ENCODE assay signal across 30 cellular contexts in the genomic region with DNA sequence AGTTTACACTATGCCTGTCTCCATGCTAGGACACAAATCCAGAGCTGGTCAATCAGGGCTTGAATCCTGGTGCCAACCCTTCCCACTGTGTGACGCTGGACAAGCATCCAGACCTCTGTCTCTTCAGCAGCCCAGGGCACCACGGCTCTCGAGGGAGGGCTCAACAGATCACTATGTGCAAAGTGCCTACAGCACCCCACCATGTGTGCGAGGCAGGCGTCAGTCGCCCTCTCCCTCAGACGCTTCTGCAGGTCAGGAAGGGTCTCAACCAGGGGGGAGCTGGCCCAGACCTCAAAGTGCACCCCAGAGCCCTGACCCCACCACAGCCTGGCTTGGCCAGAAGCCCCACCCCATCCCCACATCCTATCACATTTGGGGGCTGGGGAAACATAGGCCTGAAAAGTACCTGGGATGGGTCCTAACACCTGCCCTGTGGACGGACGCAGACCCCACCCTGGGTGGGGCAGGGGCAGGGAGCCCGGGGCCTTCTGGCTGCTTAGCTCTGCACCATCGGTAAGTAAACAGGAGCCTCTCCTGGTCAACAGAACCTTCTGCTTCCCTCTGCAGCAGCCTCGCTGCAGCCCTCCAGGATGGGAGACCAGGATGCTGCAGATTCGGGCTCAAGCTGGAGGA. TPM values are rescaled to one million over a fixed set of nuclear protein-coding genes. Genes with fewer than 3 reads are reported as not detected.
DNase-seq lines count a peak whose midpoint lies in the region; ATAC-seq, FAIRE-seq and TF ChIP-seq lines count a peak whose summit lies in the region.
"Had no signal": no experiment of that assay in that cellular context is flagged by ENCODE, and none has a peak within 500 bp of the region (broad histone marks: within the 10 kb centered on the region; RNA-seq: fewer than 3 reads in every experiment).

No MANE protein-coding gene starts in this region.

- BruUV-seq in Panc1 (replicated peaks; lab: Mats Ljungman, UMichigan) (no TSS peak), HepG2 (replicated peaks; lab: Mats Ljungman, UMichigan) (no TSS peak)

- no peak overlapping the region for H3K27ac ChIP-seq in Panc1 (ENCODE audit: low read length)
- no peak overlapping the region for H3K27ac ChIP-seq in HepG2 (ENCODE audit: extremely low read length, insufficient read depth, low read length)
- H3K27ac ChIP-seq: 22Rv1, colonic mucosa, gastrocnemius medialis, ovary, SJCRH30, stomach, tibial nerve had no signal

- no peaks in the 10 kb centered on the region for H3K9me3 ChIP-seq in Panc1 (ENCODE audit: control insufficient read depth, insufficient read depth, low read depth, low read length)
- no peaks in the 10 kb centered on the region for H3K9me3 ChIP-seq in HepG2 (ENCODE audit: low read length)
- H3K9me3 ChIP-seq: colonic mucosa, gastrocnemius medialis, ovary, SJCRH30, stomach, tibial nerve had no signal

- H3K4me2 ChIP-seq in HepG2 (ENCODE audit: low read depth, low read length), result no peak overlapping the region

- FAIRE-seq in HepG2 (lab: Jason Lieb, UNC), result no peak
- FAIRE-seq: bronchial epithelial cell, endometrium, kidney, RCC 7860, TTC549 had no signal

- TF ChIP-seq RAD21 in HepG2 (CRISPR knock-in tag; IDR thresholded peaks at IDR 0.05), result no peak

- TF ChIP-seq POLR2A in HepG2 (IDR thresholded peaks at IDR 0.05; ENCODE audit: insufficient read depth in 1 of 2, low read depth in 2 of 2, low read length in 2 of 2), result no peak

- WGBS in HepG2 (ENCODE audit: low lambda C conversion rate), result 0% methylated on average over 1 of the region's 13 CpGs

- H3K36me3 ChIP-seq in Panc1 (ENCODE audit: control insufficient read depth, insufficient read depth, low read length) (no peaks in the 10 kb centered on the region), HepG2 (replicated peaks in 1 of 2; ENCODE audit: control insufficient read depth in 1 of 2, insufficient read depth in 2 of 2, low read length in 2 of 2) (no peaks in the 10 kb centered on the region)
- H3K36me3 ChIP-seq: colonic mucosa, gastrocnemius medialis, ovary, SJCRH30 had no signal

- CTCF ChIA-PET in Panc1 (lab: Charles Lee), result no interaction called here
- CTCF ChIA-PET in HepG2 (lab: Yijun Ruan, JAX; ENCODE audit: low intra/inter-chr PET ratio, low total read pairs), result no interaction called here

- ATAC-seq in Panc1 (peak; percentile 36), HepG2 (peak; percentile 16), GM21825 (IDR thresholded peaks at IDR 0.05; ENCODE audit: unreplicated experiment) (no peak), GM18517 (IDR thresholded peaks at IDR 0.05; ENCODE audit: unreplicated experiment) (no peak)
- no peak for ATAC-seq in stimulated activated naive CD8-positive, alpha-beta T cell treated with anti-CD3 and anti-CD28 coated beads, Interleukin-15, Interleukin-2, amounts not matched to agents 100 U/mL and 50 U/mL, for 24 hours
- ATAC-seq: activated CD4-positive, alpha-beta T cell treated with anti-CD3 and anti-CD28 coated beads for 36 hours; CD8-positive, alpha-beta T cell; gastrocnemius medialis; T-cell had no signal

- intact Hi-C loops in Panc1 (cut with micrococcal nuclease; ENCODE audit: unreplicated experiment) (no loop called here), HepG2 (cut with micrococcal nuclease; ENCODE audit: unreplicated experiment) (no loop called here)

- TF ChIP-seq CTCF in Panc1 (IDR thresholded peaks at IDR 0.05), result no peak
- TF ChIP-seq CTCF in HepG2 (CRISPR knock-in tag; IDR thresholded peaks at IDR 0.05), result no peak

- no peak overlapping the region for H2AFZ ChIP-seq in HepG2 (ENCODE audit: low read length)

- H3K4me3 ChIP-seq in Panc1 (ENCODE audit: low read depth in 2 of 2, low read length in 2 of 2), result no peak overlapping the region
- no peak overlapping the region for H3K4me3 ChIP-seq in HepG2 (replicated peaks in 1 of 3; ENCODE audit: insufficient read depth in 1 of 3, low read depth in 2 of 3, low read length in 3 of 3)
- H3K4me3 ChIP-seq: colonic mucosa, gastrocnemius medialis, ovary, SJCRH30, stomach, tibial nerve had no signal

- H3K4me1 ChIP-seq in Panc1 (ENCODE audit: control insufficient read depth, insufficient read depth, low read length) (peaks cover 10% of the 10 kb centered on the region), HepG2 (ENCODE audit: insufficient read depth, low read length) (no peaks in the 10 kb centered on the region)
- H3K4me1 ChIP-seq: SJCRH30 had no signal

- no peak overlapping the region for H3K9ac ChIP-seq in HepG2 (ENCODE audit: insufficient read depth, low read depth, low read length)

- no peak for TF ChIP-seq EP300 in HepG2 (IDR thresholded peaks at IDR 0.05; ENCODE audit: low read depth in 2 of 2, low read length in 2 of 2)
- no peak for TF ChIP-seq EP300 in HepG2 (CRISPR knock-in tag; IDR thresholded peaks at IDR 0.05; ENCODE audit: borderline replicate concordance)

- POLR2A ChIA-PET in Panc1 (lab: Charles Lee), result no interaction called here
- POLR2A ChIA-PET in HepG2 (lab: Yijun Ruan, JAX), result no interaction called here

- DNase-seq in DMS53 (lab: John Stamatoyannopoulos, UW) (peak; percentile 13), DMS53 treated with DMSO at 0.1 percent for 48 hours (lab: John Stamatoyannopoulos, UW; ENCODE audit: unreplicated experiment) (no peak), Panc1 (ENCODE audit: low read depth, low spot score) (no peak), HepG2 (ENCODE audit: low spot score) (no peak), retina (peak; percentile 42)
- no peak for DNase-seq in stimulated activated naive CD8-positive, alpha-beta T cell treated with anti-CD3 and anti-CD28 coated beads, Interleukin-15, Interleukin-2, amounts not matched to agents 100 U/mL and 50 U/mL, for 24 hours
- DNase-seq: activated CD4-positive, alpha-beta T cell treated with anti-CD3 and anti-CD28 coated beads for 36 hours; activated naive CD4-positive, alpha-beta T cell treated with anti-CD3 and anti-CD28 coated beads, Interleukin-2, amount 10 ng/mL, durations not matched to agents 7 days and 5 days; activated T-cell treated with anti-CD3 and anti-CD28 coated beads, Interleukin-2, amount 50 U/mL, for 48 hours; amygdala; colonic mucosa; gastrocnemius medialis; IMR-90; NCI-H1105 treated with DMSO at 0.1 percent for 48 hours; NCI-H446 treated with DMSO at 0.1 percent for 48 hours; ovary; SJCRH30; stomach; T-cell had no signal

- H4K20me1 ChIP-seq in HepG2 (ENCODE audit: insufficient read depth, low read length), result peaks cover 6% of the 10 kb centered on the region; the same call in 1 of the 2 replicates

- H3K27me3 ChIP-seq in Panc1 (ENCODE audit: control insufficient read depth, insufficient read depth, low read length) (no peaks in the 10 kb centered on the region), HepG2 (ENCODE audit: control insufficient read depth in 1 of 2, insufficient read depth in 2 of 2, low read length in 2 of 2) (peaks cover 17 to 55% of the 10 kb centered on the region in 2 experiments)
- H3K27me3 ChIP-seq: ovary, SJCRH30 had no signal

- no peaks in the 10 kb centered on the region for H3K79me2 ChIP-seq in HepG2 (ENCODE audit: insufficient read depth, low read length)

- in situ Hi-C loops in Panc1 (cut with HindIII; ENCODE audit: low pct_unique_long_range_greater_than_20kb, low sequenced_read_pairs) (no loop called here), HepG2 (cut with HindIII; ENCODE audit: extremely low pct_ligation_motif_present, low pct_unique_long_range_greater_than_20kb) (no loop called here)

RNA-seq across cellular contexts. Expression of gene C2CD4C, which starts 2.9 kb away (rescaled TPM):
- total RNA-seq in Panc1 (2021; ENCODE audit: unreplicated experiment) (13.6 TPM), HepG2 (2016; rRNA removed; fragmentation: Illumina TruSeq; extraction: Trizol) (not detected in 2 replicates)
- 29.2 TPM for polyA plus RNA-seq in Panc1 (2012; ENCODE audit: insufficient read length)
- total RNA-seq in HepG2 (2016; cell fraction: cytosol; rRNA removed; fragmentation: Illumina TruSeq; extraction: Trizol; ENCODE audit: low read depth), result not detected in 2 replicates
- not detected in 2 replicates for total RNA-seq in HepG2 (2016; cell fraction: insoluble cytoplasmic fraction; rRNA removed; fragmentation: Illumina TruSeq; extraction: Trizol)
- not detected in 2 replicates for total RNA-seq in HepG2 (2016; cell fraction: membrane; rRNA removed; fragmentation: Illumina TruSeq; extraction: Trizol)
- total RNA-seq in HepG2 (2016; cell fraction: nucleus; rRNA removed; fragmentation: Illumina TruSeq; extraction: Trizol), result not detected in 2 replicates
- polyA plus RNA-seq in HepG2 (2011; rRNA removed), result not detected in 2 replicates
- polyA plus RNA-seq in HepG2 (2011; cell fraction: cytosol; rRNA removed), result not detected in 2 replicates
- polyA plus RNA-seq in HepG2 (2011; cell fraction: nucleus; rRNA removed), result 0.16 and 0.36 TPM in 2 replicates
- 0.12 TPM in 1 of 2 replicates, not detected in the other for polyA plus RNA-seq in HepG2 (2012)
- polyA plus RNA-seq in HepG2 (2016; cell fraction: cytosol; fragmentation: Illumina TruSeq; extraction: Trizol; ENCODE audit: low read depth), result not detected in 2 replicates
- not detected in 2 replicates for polyA plus RNA-seq in HepG2 (2016; cell fraction: insoluble cytoplasmic fraction; fragmentation: Illumina TruSeq; extraction: Trizol; ENCODE audit: low read depth)
- not detected in 2 replicates for polyA plus RNA-seq in HepG2 (2016; cell fraction: membrane; fragmentation: Illumina TruSeq; extraction: Trizol; ENCODE audit: low read depth)
- not detected in 2 replicates for polyA plus RNA-seq in HepG2 (2016; cell fraction: nucleus; fragmentation: Illumina TruSeq; extraction: Trizol; ENCODE audit: insufficient read depth, low read depth)
- not detected in 2 replicates for polyA minus RNA-seq in HepG2 (2011; rRNA and poly(A)+ RNA removed; ENCODE audit: low replicate concordance)
- polyA minus RNA-seq in HepG2 (2011; cell fraction: cytosol; rRNA and poly(A)+ RNA removed), result not detected in 2 replicates
- polyA minus RNA-seq in HepG2 (2011; cell fraction: nucleus; rRNA and poly(A)+ RNA removed), result not detected in 2 replicates
- total RNA-seq: activated CD8-positive, alpha-beta memory T cell treated with anti-CD3 and anti-CD28 coated beads for 36 hours; CD8-positive, alpha-beta T cell had no signal

RNA-seq across cellular contexts. Expression of gene SHC2, which starts 49.0 kb away (rescaled TPM):
- total RNA-seq in Panc1 (2021; ENCODE audit: unreplicated experiment) (6.7 TPM), HepG2 (2016; rRNA removed; fragmentation: Illumina TruSeq; extraction: Trizol) (4.8 and 9.0 TPM in 2 replicates)
- 26.8 TPM for polyA plus RNA-seq in Panc1 (2012; ENCODE audit: insufficient read length)
- total RNA-seq in HepG2 (2016; cell fraction: cytosol; rRNA removed; fragmentation: Illumina TruSeq; extraction: Trizol; ENCODE audit: low read depth), result 11.0 and 12.0 TPM in 2 replicates
- total RNA-seq in HepG2 (2016; cell fraction: insoluble cytoplasmic fraction; rRNA removed; fragmentation: Illumina TruSeq; extraction: Trizol), result 3.9 and 8.8 TPM in 2 replicates
- 12.6 and 14.2 TPM in 2 replicates for total RNA-seq in HepG2 (2016; cell fraction: membrane; rRNA removed; fragmentation: Illumina TruSeq; extraction: Trizol)
- 7.1 and 9.7 TPM in 2 replicates for total RNA-seq in HepG2 (2016; cell fraction: nucleus; rRNA removed; fragmentation: Illumina TruSeq; extraction: Trizol)
- polyA plus RNA-seq in HepG2 (2011; rRNA removed), result 18.3 and 35.8 TPM in 2 replicates
- 12.4 and 18.0 TPM in 2 replicates for polyA plus RNA-seq in HepG2 (2011; cell fraction: cytosol; rRNA removed)
- polyA plus RNA-seq in HepG2 (2011; cell fraction: nucleus; rRNA removed), result 247 and 276 TPM in 2 replicates
- 21.5 and 36.3 TPM in 2 replicates for polyA plus RNA-seq in HepG2 (2012)
- polyA plus RNA-seq in HepG2 (2016; cell fraction: cytosol; fragmentation: Illumina TruSeq; extraction: Trizol; ENCODE audit: low read depth), result 11.4 and 12.5 TPM in 2 replicates
- 4.7 and 5.3 TPM in 2 replicates for polyA plus RNA-seq in HepG2 (2016; cell fraction: insoluble cytoplasmic fraction; fragmentation: Illumina TruSeq; extraction: Trizol; ENCODE audit: low read depth)
- polyA plus RNA-seq in HepG2 (2016; cell fraction: membrane; fragmentation: Illumina TruSeq; extraction: Trizol; ENCODE audit: low read depth), result 13.0 and 14.2 TPM in 2 replicates
- 30.5 and 30.9 TPM in 2 replicates for polyA plus RNA-seq in HepG2 (2016; cell fraction: nucleus; fragmentation: Illumina TruSeq; extraction: Trizol; ENCODE audit: insufficient read depth, low read depth)
- 39.0 TPM in 1 of 2 replicates, not detected in the other for polyA minus RNA-seq in HepG2 (2011; rRNA and poly(A)+ RNA removed; ENCODE audit: low replicate concordance)
- 11.5 and 24.1 TPM in 2 replicates for polyA minus RNA-seq in HepG2 (2011; cell fraction: cytosol; rRNA and poly(A)+ RNA removed)
- 14.5 and 16.0 TPM in 2 replicates for polyA minus RNA-seq in HepG2 (2011; cell fraction: nucleus; rRNA and poly(A)+ RNA removed)
- total RNA-seq: activated CD8-positive, alpha-beta memory T cell treated with anti-CD3 and anti-CD28 coated beads for 36 hours; IMR-90 had no signal

Comparison
In these comparisons a context has a peak if more than half of its experiments do, and no peak if none do; other contexts are left out.
1. DNase-seq: peak in DMS53 (single experiment) and retina (single experiment); none in DMS53 treated with DMSO at 0.1 percent for 48 hours (single experiment), Panc1 (single experiment), HepG2 (single experiment) and stimulated activated naive CD8-positive, alpha-beta T cell treated with anti-CD3 and anti-CD28 coated beads, Interleukin-15, Interleukin-2, amounts not matched to agents 100 U/mL and 50 U/mL, for 24 hours (single experiment).
2. ATAC-seq: peak in Panc1 (single experiment) and HepG2 (single experiment); none in stimulated activated naive CD8-positive, alpha-beta T cell treated with anti-CD3 and anti-CD28 coated beads, Interleukin-15, Interleukin-2, amounts not matched to agents 100 U/mL and 50 U/mL, for 24 hours (single experiment), GM21825 (single experiment) and GM18517 (single experiment).
3. RNA of gene C2CD4C, which starts 2.9 kb away (total RNA-seq): 13.6 TPM in Panc1 (single experiment); not detected in HepG2; every median in the first group is over 10 times any median in the second.